ENCODE assay signal across 9 cellular contexts in genomic region chr4:112361181-112361791, GRCh38.
DNase-seq lines count a peak whose midpoint lies in the region; ATAC-seq lines count a peak whose summit lies in the region.
"Had no signal": no experiment of that assay in that cellular context is flagged by ENCODE, and none has a peak within 500 bp of the region (broad histone marks: within the 10 kb centered on the region; RNA-seq: fewer than 3 reads in every experiment).

No MANE protein-coding gene starts in this region.

- H3K4me1 Mint-ChIP-seq in activated naive CD8-positive, alpha-beta T cell treated with anti-CD3 and anti-CD28 coated beads for 36 hours: no peaks in the 10 kb centered on the region

- no peak for DNase-seq in activated naive CD4-positive, alpha-beta T cell treated with anti-CD3 and anti-CD28 coated beads, Interleukin-2, amount 50 U/mL, for 72 hours (ENCODE audit: low spot score in 2 of 2)
- DNase-seq in activated naive CD4-positive, alpha-beta T cell (lab: John Stamatoyannopoulos, UW): no peak
- peak; percentile 15 for DNase-seq in activated naive CD8-positive, alpha-beta T cell treated with anti-CD3 and anti-CD28 coated beads for 36 hours
- DNase-seq in smooth muscle cell of the brain vasculature (ENCODE audit: low read depth, low spot score) (peak; percentile 41), activated T-cell treated with anti-CD3 and anti-CD28 coated beads for 4 hours (no peak), C1 segment of cervical spinal cord (lab: John Stamatoyannopoulos, UW) (no peak), nucleus accumbens (lab: John Stamatoyannopoulos, UW) (no peak)
- DNase-seq: CD4-positive, CD25-positive, alpha-beta regulatory T cell had no signal

- ATAC-seq in activated naive CD4-positive, alpha-beta T cell treated with anti-CD3 and anti-CD28 coated beads, Interleukin-2, amount 50 U/mL, for 72 hours: peak; percentile 47 to 64
- ATAC-seq in HG03354 (IDR thresholded peaks at IDR 0.05; ENCODE audit: poor library complexity, severe bottlenecking, unreplicated experiment): peak; percentile 78

- no peak overlapping the region for H3K4me3 Mint-ChIP-seq in activated naive CD8-positive, alpha-beta T cell treated with anti-CD3 and anti-CD28 coated beads for 36 hours
- H3K4me3 Mint-ChIP-seq: CD4-positive, CD25-positive, alpha-beta regulatory T cell had no signal

- H3K36me3 Mint-ChIP-seq in activated naive CD4-positive, alpha-beta T cell treated with anti-CD3 and anti-CD28 coated beads, Interleukin-2, amount 50 U/mL, for 72 hours: peaks cover 28 to 40% of the 10 kb centered on the region in 2 donors
- H3K36me3 Mint-ChIP-seq in activated naive CD8-positive, alpha-beta T cell treated with anti-CD3 and anti-CD28 coated beads for 36 hours: peaks cover 20% of the 10 kb centered on the region

- H3K27me3 Mint-ChIP-seq in activated naive CD8-positive, alpha-beta T cell treated with anti-CD3 and anti-CD28 coated beads for 36 hours: no peaks in the 10 kb centered on the region

- peaks cover 32 to 35% of the 10 kb centered on the region in 2 donors for H3K9me3 Mint-ChIP-seq in activated naive CD4-positive, alpha-beta T cell treated with anti-CD3 and anti-CD28 coated beads, Interleukin-2, amount 50 U/mL, for 72 hours
- peaks cover 20% of the 10 kb centered on the region for H3K9me3 Mint-ChIP-seq in activated naive CD8-positive, alpha-beta T cell treated with anti-CD3 and anti-CD28 coated beads for 36 hours

- no peak overlapping the region for H3K27ac Mint-ChIP-seq in activated naive CD4-positive, alpha-beta T cell treated with anti-CD3 and anti-CD28 coated beads, Interleukin-2, amount 50 U/mL, for 72 hours
- H3K27ac Mint-ChIP-seq in activated naive CD8-positive, alpha-beta T cell treated with anti-CD3 and anti-CD28 coated beads for 36 hours: no peak overlapping the region
- H3K27ac Mint-ChIP-seq: CD4-positive, CD25-positive, alpha-beta regulatory T cell had no signal

Comparison
In these comparisons a context has a peak if more than half of its experiments do, and no peak if none do; other contexts are left out.
1. DNase-seq: peak in activated naive CD8-positive, alpha-beta T cell treated with anti-CD3 and anti-CD28 coated beads for 36 hours (single experiment) and smooth muscle cell of the brain vasculature (single experiment); none in activated naive CD4-positive, alpha-beta T cell treated with anti-CD3 and anti-CD28 coated beads, Interleukin-2, amount 50 U/mL, for 72 hours (0 of 2), activated naive CD4-positive, alpha-beta T cell (0 of 4), activated T-cell treated with anti-CD3 and anti-CD28 coated beads for 4 hours (single experiment), C1 segment of cervical spinal cord (0 of 14) and nucleus accumbens (0 of 56).